In the genomic region with DNA sequence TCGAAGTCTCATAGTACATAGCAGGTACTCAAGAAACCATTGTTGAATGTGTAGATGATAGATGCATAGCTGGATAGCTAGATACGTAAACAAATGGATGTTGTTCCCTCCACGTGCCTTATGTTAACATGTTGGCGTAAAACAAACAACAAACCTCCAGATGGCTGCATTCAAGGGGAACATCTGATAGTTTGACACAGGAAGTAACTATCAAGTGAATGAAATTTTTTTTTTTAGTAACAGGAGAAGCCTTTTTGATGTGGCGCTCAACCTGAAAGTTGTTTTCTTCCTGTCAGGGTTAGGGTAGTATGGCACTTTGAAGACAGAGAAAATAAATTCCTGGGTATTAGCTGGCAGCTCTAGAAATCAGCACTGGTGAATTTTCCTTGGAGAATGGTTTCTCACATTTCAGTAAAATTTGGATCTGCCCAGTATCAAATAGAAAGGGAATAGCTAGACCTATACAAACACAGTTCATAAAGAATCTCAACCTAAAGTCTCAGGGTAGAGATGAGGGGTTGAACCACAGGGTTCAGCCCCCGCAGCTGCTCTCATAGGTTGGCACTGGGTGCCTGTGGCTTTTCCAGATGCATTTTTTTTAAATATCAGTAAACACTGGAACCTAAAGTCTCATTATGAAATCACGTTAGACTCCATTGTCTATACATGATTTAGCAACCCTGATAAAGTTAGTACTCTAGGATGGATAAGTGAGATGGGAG, we compare ENCODE assay signal across 12 cellular contexts. TPM values are rescaled to one million over a fixed set of nuclear protein-coding genes. Genes with fewer than 3 reads are reported as not detected.
DNase-seq lines count a peak whose midpoint lies in the region; ATAC-seq and TF ChIP-seq lines count a peak whose summit lies in the region.
"Had no signal": no experiment of that assay in that cellular context is flagged by ENCODE, and none has a peak within 500 bp of the region (broad histone marks: within the 10 kb centered on the region; RNA-seq: fewer than 3 reads in every experiment).

No MANE protein-coding gene starts in this region.

- peak overlapping the region; percentile 32 for H3K4me3 Mint-ChIP-seq in activated CD8-positive, alpha-beta memory T cell treated with anti-CD3 and anti-CD28 coated beads, Interleukin-2, amount 10 ng/mL, durations not matched to agents 7 days and 5 days

- CTCF ChIA-PET in activated CD8-positive, alpha-beta memory T cell treated with anti-CD3 and anti-CD28 coated beads, Interleukin-2, amount 10 ng/mL, durations not matched to agents 7 days and 5 days (lab: Charles Lee): interaction anchor here (0.6 to 1.2 kb wide), 2 partner anchors 94 to 142 kb away, joined by 3 read pairs; no protein-coding TSS in a partner anchor

- no peak for TF ChIP-seq POLR2A in spleen (IDR thresholded peaks at IDR 0.05)

- H3K27me3 ChIP-seq in spleen (replicated peaks in 1 of 7) (no peaks in the 10 kb centered on the region), tibial artery (no peaks in the 10 kb centered on the region)

- H3K27me3 Mint-ChIP-seq in activated CD8-positive, alpha-beta memory T cell treated with anti-CD3 and anti-CD28 coated beads, Interleukin-2, amount 10 ng/mL, durations not matched to agents 7 days and 5 days: no peaks in the 10 kb centered on the region

- H3K4me3 ChIP-seq in spleen (peak overlapping the region in 1 of 8 donors; percentile 3), tibial artery (no peak overlapping the region)
- H3K4me3 ChIP-seq: PC-9 had no signal

- DNase-seq in activated CD8-positive, alpha-beta memory T cell treated with anti-CD3 and anti-CD28 coated beads, Interleukin-2, amount 10 ng/mL, durations not matched to agents 7 days and 5 days: peak; percentile 45
- no peak for DNase-seq in activated CD8-positive, alpha-beta memory T cell treated with anti-CD3 and anti-CD28 coated beads, Interleukin-2, amount 50 U/mL, for 48 hours
- peak; percentile 11 for DNase-seq in T-helper 22 cell (ENCODE audit: low read depth)
- DNase-seq in spleen: no peak
- no peak for DNase-seq in tibial artery
- no peak for DNase-seq in foreskin melanocyte
- DNase-seq: glutamatergic neuron, IMR-90, PC-9, substantia nigra had no signal

- intact Hi-C loops in spleen (cut with DNase I; ENCODE audit: low total_unique reads): no loop called here
- intact Hi-C loops in tibial artery (cut with DNase I; ENCODE audit: low total_unique reads): no loop called here

- peak overlapping the region; percentile 84 for H3K27ac Mint-ChIP-seq in activated CD8-positive, alpha-beta memory T cell treated with anti-CD3 and anti-CD28 coated beads, Interleukin-2, amount 10 ng/mL, durations not matched to agents 7 days and 5 days

- H3K36me3 ChIP-seq in spleen: no peaks in the 10 kb centered on the region
- H3K36me3 ChIP-seq in tibial artery: no peaks in the 10 kb centered on the region

- TF ChIP-seq CTCF in spleen (IDR thresholded peaks at IDR 0.05 in 8 of 11, conservative IDR thresholded peaks at IDR 0.05 in 3 of 11) (no peak), tibial artery (IDR thresholded peaks at IDR 0.05) (no peak)

- 42 to 61% (median 59%) methylated on average over 7 of the region's 7 CpGs for WGBS in spleen, 5 donors

- peaks cover 25% of the 10 kb centered on the region for H3K36me3 Mint-ChIP-seq in activated CD8-positive, alpha-beta memory T cell treated with anti-CD3 and anti-CD28 coated beads, Interleukin-2, amount 10 ng/mL, durations not matched to agents 7 days and 5 days

- peak; percentile 52 for ATAC-seq in activated CD8-positive, alpha-beta memory T cell treated with anti-CD3 and anti-CD28 coated beads, Interleukin-2, amount 10 ng/mL, durations not matched to agents 7 days and 5 days
- ATAC-seq in HG03354 (IDR thresholded peaks at IDR 0.05; ENCODE audit: poor library complexity, severe bottlenecking, unreplicated experiment): peak; percentile 50
- ATAC-seq in GM18873 (IDR thresholded peaks at IDR 0.05; ENCODE audit: low FRiP score, unreplicated experiment): no peak

- H3K27ac ChIP-seq in spleen: peak overlapping the region in 7 of 8 donors; percentile 46 to 80 (median 57)
- H3K27ac ChIP-seq in tibial artery: no peak overlapping the region
- H3K27ac ChIP-seq: PC-9 had no signal

- H3K9me3 ChIP-seq in spleen (peaks cover 2 to 41% (median 32%) of the 10 kb centered on the region in 8 donors), tibial artery (peaks cover 0 to 23% (median 12%) of the 10 kb centered on the region in 3 donors)

- peaks cover 29% of the 10 kb centered on the region for H3K4me1 Mint-ChIP-seq in activated CD8-positive, alpha-beta memory T cell treated with anti-CD3 and anti-CD28 coated beads, Interleukin-2, amount 10 ng/mL, durations not matched to agents 7 days and 5 days

- H3K4me1 ChIP-seq in spleen: peaks cover 0 to 59% (median 27%) of the 10 kb centered on the region in 6 donors
- no peaks in the 10 kb centered on the region for H3K4me1 ChIP-seq in tibial artery

- H3K9me3 Mint-ChIP-seq in activated CD8-positive, alpha-beta memory T cell treated with anti-CD3 and anti-CD28 coated beads, Interleukin-2, amount 10 ng/mL, durations not matched to agents 7 days and 5 days (ENCODE audit: low read depth): peaks cover 12% of the 10 kb centered on the region

RNA-seq across cellular contexts. Expression of a gene that starts 18.8 kb away (rescaled TPM):
- total RNA-seq in activated CD8-positive, alpha-beta memory T cell treated with anti-CD3 and anti-CD28 coated beads, Interleukin-2, amount 10 ng/mL, durations not matched to agents 7 days and 5 days: 100 to 1,000 TPM; 211 to 252 TPM
- 100 to 1,000 TPM; 178 to 321 (median 249) TPM for total RNA-seq in spleen
- polyA plus RNA-seq in spleen: 100 to 1,000 TPM; 107 to 157 (median 132) TPM

Comparison
In these comparisons a context has a peak if more than half of its experiments do, and no peak if none do; other contexts are left out.
1. DNase-seq: peak in activated CD8-positive, alpha-beta memory T cell treated with anti-CD3 and anti-CD28 coated beads, Interleukin-2, amount 10 ng/mL, durations not matched to agents 7 days and 5 days (single experiment) and T-helper 22 cell (single experiment); none in activated CD8-positive, alpha-beta memory T cell treated with anti-CD3 and anti-CD28 coated beads, Interleukin-2, amount 50 U/mL, for 48 hours (single experiment), spleen (single experiment), tibial artery (0 of 2) and foreskin melanocyte (single experiment).
2. H3K27ac ChIP-seq: peak in spleen (7 of 8); none in tibial artery (0 of 2).